33 cellular contexts compared by ENCODE assay signal in the genomic region with DNA sequence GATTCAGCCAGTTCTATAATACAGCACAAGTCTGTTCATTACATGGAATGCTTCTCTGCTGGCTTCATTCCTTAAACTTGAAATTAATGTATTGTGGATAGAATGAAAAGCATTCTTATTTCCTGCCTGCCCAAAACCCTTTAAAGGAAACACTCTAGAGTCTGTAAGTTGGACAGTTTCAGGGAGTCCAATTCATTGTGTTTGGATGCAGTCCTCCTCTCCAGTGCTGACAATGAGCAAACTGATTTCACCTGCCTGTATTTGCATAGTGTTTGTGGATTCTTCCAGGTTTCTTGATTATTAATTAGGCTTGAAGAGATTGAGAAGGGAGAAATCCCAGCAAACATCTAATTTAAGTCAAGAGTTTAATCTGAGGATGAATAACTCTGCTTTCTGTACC.
"Had no signal": no experiment of that assay in that cellular context is flagged by ENCODE, and none has a peak within 500 bp of the region (broad histone marks: within the 10 kb centered on the region; RNA-seq: fewer than 3 reads in every experiment).

No MANE protein-coding gene starts in this region.

- H3K4me3 ChIP-seq: esophagus squamous epithelium, pancreas, prostate gland, smooth muscle cell, uterus had no signal

- H3K27ac ChIP-seq: epithelial cell of prostate, esophagus squamous epithelium, pancreas, prostate gland, uterus, VCaP had no signal

- H3K4me1 Mint-ChIP-seq: activated CD4-positive, alpha-beta T cell treated with anti-CD3 and anti-CD28 coated beads, Interleukin-2, amount 10 ng/mL, durations not matched to agents 24 days and 14 days; naive B cell; stimulated activated memory B cell treated with anti-CD40 and anti-IgM and Interleukin-4, amounts not matched to agents 10 μg/mL and 1 μg/mL and 100 μg/mL, for 72 hours had no signal

- H3K9me3 Mint-ChIP-seq: activated CD4-positive, alpha-beta memory T cell treated with anti-CD3 and anti-CD28 coated beads for 36 hours; dendritic cell treated with granulocyte-macrophage colony-stimulating factor and Interleukin-4, amounts not matched to agents 40 ng/mL and 50 ng/mL, for 4 days; stimulated activated memory B cell treated with anti-CD40 and anti-IgM and Interleukin-4, amounts not matched to agents 10 μg/mL and 1 μg/mL and 100 μg/mL, for 72 hours had no signal

- H3K27ac Mint-ChIP-seq: activated CD4-positive, alpha-beta memory T cell treated with anti-CD3 and anti-CD28 coated beads for 36 hours; activated CD4-positive, alpha-beta T cell treated with anti-CD3 and anti-CD28 coated beads, Interleukin-2, amount 10 ng/mL, durations not matched to agents 24 days and 14 days; activated T-helper 1 cell treated with anti-CD3 and anti-CD28 coated beads, Interleukin-12 subunit alpha, Interleukin-12 subunit beta, Interleukin-2, Interleukin-4 antibody, amounts not matched to agents 30 ng/mL and 10 ng/mL and 1 ng/mL, durations not matched to agents 14 hours and 24 hours and 36 hours; dendritic cell treated with granulocyte-macrophage colony-stimulating factor and Interleukin-4, amounts not matched to agents 40 ng/mL and 50 ng/mL, for 4 days; naive B cell; stimulated activated memory B cell treated with anti-CD40 and anti-IgM and Interleukin-4, amounts not matched to agents 10 μg/mL and 1 μg/mL and 100 μg/mL, for 72 hours; stimulated activated naive CD8-positive, alpha-beta T cell treated with anti-CD3 and anti-CD28 coated beads, Interleukin-15, amount 100 ng/mL, for 72 hours; type B pancreatic cell had no signal

- H3K4me3 Mint-ChIP-seq: activated CD4-positive, alpha-beta memory T cell treated with anti-CD3 and anti-CD28 coated beads for 36 hours; activated CD4-positive, alpha-beta T cell treated with anti-CD3 and anti-CD28 coated beads, Interleukin-2, amount 10 ng/mL, durations not matched to agents 24 days and 14 days; activated T-helper 1 cell treated with anti-CD3 and anti-CD28 coated beads, Interleukin-12 subunit alpha, Interleukin-12 subunit beta, Interleukin-2, Interleukin-4 antibody, amounts not matched to agents 30 ng/mL and 10 ng/mL and 1 ng/mL, durations not matched to agents 14 hours and 24 hours and 36 hours; dendritic cell treated with granulocyte-macrophage colony-stimulating factor and Interleukin-4, amounts not matched to agents 40 ng/mL and 50 ng/mL, for 4 days; naive B cell; neural crest cell; stimulated activated memory B cell treated with anti-CD40 and anti-IgM and Interleukin-4, amounts not matched to agents 10 μg/mL and 1 μg/mL and 100 μg/mL, for 72 hours; stimulated activated naive CD8-positive, alpha-beta T cell treated with anti-CD3 and anti-CD28 coated beads, Interleukin-15, amount 100 ng/mL, for 72 hours; type B pancreatic cell had no signal

- H3K4me2 ChIP-seq: smooth muscle cell had no signal

- H3K36me3 Mint-ChIP-seq: activated CD4-positive, alpha-beta memory T cell treated with anti-CD3 and anti-CD28 coated beads for 36 hours; naive B cell; stimulated activated memory B cell treated with anti-CD40 and anti-IgM and Interleukin-4, amounts not matched to agents 10 μg/mL and 1 μg/mL and 100 μg/mL, for 72 hours had no signal

- H3K27me3 ChIP-seq: esophagus squamous epithelium, pancreas, uterus had no signal

- H3K27me3 Mint-ChIP-seq: activated CD4-positive, alpha-beta memory T cell treated with anti-CD3 and anti-CD28 coated beads for 36 hours; dendritic cell treated with granulocyte-macrophage colony-stimulating factor and Interleukin-4, amounts not matched to agents 40 ng/mL and 50 ng/mL, for 4 days; stimulated activated memory B cell treated with anti-CD40 and anti-IgM and Interleukin-4, amounts not matched to agents 10 μg/mL and 1 μg/mL and 100 μg/mL, for 72 hours; stimulated activated naive CD8-positive, alpha-beta T cell treated with anti-CD3 and anti-CD28 coated beads, Interleukin-15, amount 100 ng/mL, for 72 hours had no signal

- H3K36me3 ChIP-seq: esophagus squamous epithelium, pancreas, prostate gland, uterus had no signal

- DNase-seq: activated CD4-positive, alpha-beta memory T cell treated with anti-CD3 and anti-CD28 coated beads for 36 hours; activated CD4-positive, alpha-beta T cell treated with anti-CD3 and anti-CD28 coated beads, Interleukin-2, amount 10 ng/mL, durations not matched to agents 24 days and 14 days; activated CD8-positive, alpha-beta memory T cell treated with anti-CD3 and anti-CD28 coated beads, Interleukin-2, amount 50 U/mL, for 4 hours; activated effector memory CD4-positive, alpha-beta T cell treated with anti-CD3 and anti-CD28 coated beads, Interleukin-2, amount 50 U/mL, for 16 hours; activated naive CD4-positive, alpha-beta T cell treated with anti-CD3 and anti-CD28 coated beads, Interleukin-2, amount 50 U/mL, for 16 hours; activated T-cell treated with anti-CD3 and anti-CD28 coated beads, Interleukin-2, amount 50 U/mL, for 1 hour; amniotic stem cell; caudate nucleus; effector CD4-positive, alpha-beta T cell; esophagus squamous epithelium; foreskin melanocyte; left ventricle myocardium superior; mammary epithelial cell; naive B cell; nucleus accumbens; pancreas; stimulated activated CD4-positive, alpha-beta T cell treated with anti-CD3 and anti-CD28 coated beads, Interleukin-1b, Interleukin-23, amount 100 ng/mL, for 48 hours; stimulated activated CD4-positive, alpha-beta T cell treated with anti-CD3 and anti-CD28 coated beads, Interleukin-4, amount 100 ng/mL, for 4 hours; stimulated activated CD8-positive, alpha-beta memory T cell treated with anti-CD3 and anti-CD28 coated beads, Interleukin-4, amount 100 ng/mL, for 48 hours; stimulated activated naive CD8-positive, alpha-beta T cell treated with anti-CD3 and anti-CD28 coated beads, Interleukin-15, amount 100 ng/mL, for 72 hours; substantia nigra; T-helper 9 cell; uterus had no signal

- ATAC-seq: activated CD4-positive, CD25-positive, alpha-beta regulatory T cell treated with anti-CD3 and anti-CD28 coated beads, Interleukin-2, amount 50 U/mL, for 24 hours; left ventricle myocardium superior; pancreas; stimulated activated memory B cell treated with anti-CD40 and anti-IgM and Interleukin-4, amounts not matched to agents 10 μg/mL and 1 μg/mL and 100 μg/mL, for 72 hours; stimulated activated naive CD8-positive, alpha-beta T cell treated with anti-CD3 and anti-CD28 coated beads, Interleukin-15, amount 100 ng/mL, for 72 hours had no signal

- H3K4me1 ChIP-seq: prostate gland, uterus had no signal
